ENCODE assay signal across 8 cellular contexts in the genomic region with DNA sequence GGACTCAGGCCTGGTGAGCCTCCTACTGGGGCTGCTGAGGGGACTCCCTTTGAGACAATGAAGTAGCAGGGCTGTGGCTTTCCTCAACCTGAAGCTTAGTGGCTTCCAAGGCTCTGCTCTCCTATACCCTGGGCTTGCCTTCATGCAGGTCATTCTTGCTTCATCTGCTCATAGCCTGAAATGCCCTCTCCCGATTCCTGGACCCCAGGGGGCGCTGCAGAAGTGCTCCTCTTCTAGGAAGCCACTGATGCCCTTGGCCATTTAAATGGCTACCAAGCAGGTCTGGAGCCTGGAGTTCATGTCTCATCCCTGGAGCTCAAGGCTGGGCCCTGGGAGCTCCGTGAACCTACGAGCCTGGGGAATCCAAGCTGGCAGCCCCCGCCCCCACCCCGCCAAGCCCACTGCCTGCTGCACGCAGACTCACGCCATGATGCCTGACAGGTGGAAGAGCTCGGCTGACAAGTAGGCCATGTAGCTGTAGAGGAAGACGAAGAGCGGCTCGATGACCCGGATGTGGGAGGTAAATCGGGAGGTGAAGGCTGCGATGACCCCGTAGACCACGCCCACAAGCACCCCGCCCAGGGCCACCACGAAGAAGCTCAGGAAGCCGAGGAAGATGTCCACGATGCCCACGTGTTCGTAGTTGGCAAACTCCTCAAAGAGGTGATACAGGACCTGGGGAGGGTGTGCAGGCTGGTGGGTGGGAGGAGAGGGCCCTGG. TPM values are rescaled to one million over a fixed set of nuclear protein-coding genes. Genes with fewer than 3 reads are reported as not detected.
DNase-seq lines count a peak whose midpoint lies in the region; ATAC-seq and TF ChIP-seq lines count a peak whose summit lies in the region.

No MANE protein-coding gene starts in this region.

- DNase-seq in SKM-1 (lab: John Stamatoyannopoulos, UW; ENCODE audit: unreplicated experiment) (peak; percentile 44), SKM-1 treated with dmso at 0.1 percent for 144 hours (lab: John Stamatoyannopoulos, UW; ENCODE audit: unreplicated experiment) (no peak), MG63 (peak; percentile 26), brain microvascular endothelial cell (no peak), SHP77 treated with DMSO at 0.1 percent for 48 hours (lab: John Stamatoyannopoulos, UW) (no peak), SHP77 (lab: John Stamatoyannopoulos, UW) (no peak)
- peak; percentile 28 for DNase-seq in stimulated activated CD4-positive, alpha-beta T cell treated with anti-CD3 and anti-CD28 coated beads, Interleukin-1b, Interleukin-23, amount 100 ng/mL, for 48 hours

- H3K27ac ChIP-seq in brain microvascular endothelial cell = no peak overlapping the region

- peak; percentile 55 for TF ChIP-seq CTCF in brain microvascular endothelial cell (IDR thresholded peaks at IDR 0.05; ENCODE audit: low read depth, low read length, missing control alignments)

- H3K4me3 ChIP-seq in MG63 = no peak overlapping the region
- H3K4me3 ChIP-seq in brain microvascular endothelial cell (ENCODE audit: low read depth, low read length) = no peak overlapping the region

- no peaks in the 10 kb centered on the region; the same call in none of the 2 replicates for H3K36me3 ChIP-seq in MG63
- peaks cover 8% of the 10 kb centered on the region for H3K36me3 ChIP-seq in brain microvascular endothelial cell (replicated peaks)

- H3K27me3 ChIP-seq in MG63 (no peaks in the 10 kb centered on the region), brain microvascular endothelial cell (replicated peaks) (no peaks in the 10 kb centered on the region)

- H3K9me3 ChIP-seq in MG63 = no peaks in the 10 kb centered on the region

- no peak for ATAC-seq in HG02840 (IDR thresholded peaks at IDR 0.05; ENCODE audit: low FRiP score, unreplicated experiment)

- in situ Hi-C loops in brain microvascular endothelial cell (cut with HindIII; ENCODE audit: low pct_ligation_motif_present, low sequenced_read_pairs) = no loop called here

RNA-seq across cellular contexts. Expression of a gene that starts 45.7 kb away (rescaled TPM):
- 2.9 and 23.6 TPM in 2 replicates for total RNA-seq in MG63 (2014; rRNA removed; shearing (Covaris generic); ENCODE audit: low replicate concordance)

Comparison
In these comparisons a context has a peak if more than half of its experiments do, and no peak if none do; other contexts are left out.
1. DNase-seq: peak in SKM-1 (single experiment), MG63 (single experiment) and stimulated activated CD4-positive, alpha-beta T cell treated with anti-CD3 and anti-CD28 coated beads, Interleukin-1b, Interleukin-23, amount 100 ng/mL, for 48 hours (single experiment); none in SKM-1 treated with dmso at 0.1 percent for 144 hours (single experiment), brain microvascular endothelial cell (single experiment), SHP77 treated with DMSO at 0.1 percent for 48 hours (single experiment) and SHP77 (0 of 2).